Comparison of ENCODE assay signal across 1 cellular context in genomic region chr21:24941316-24942185, GRCh38.
TF ChIP-seq lines count a peak whose summit lies in the region.

No MANE protein-coding gene starts in this region.

TF ChIP-seq in GM23338, 12 proteins besides CTCF, POLR2A, EP300 and RAD21:
- no peak for TF ChIP-seq ZNF462 (CRISPR knock-in tag; IDR thresholded peaks at IDR 0.05)
- TF ChIP-seq EZH2phosphoT487 (IDR thresholded peaks at IDR 0.05; ENCODE audit: unreplicated experiment), result no peak
- TF ChIP-seq JUNB (IDR thresholded peaks at IDR 0.05; ENCODE audit: unreplicated experiment), result no peak
- TF ChIP-seq NANOG (IDR thresholded peaks at IDR 0.05; ENCODE audit: borderline replicate concordance), result no peak
- TF ChIP-seq STAT1 (IDR thresholded peaks at IDR 0.05; ENCODE audit: unreplicated experiment), result no peak
- no peak for TF ChIP-seq ETS1 (IDR thresholded peaks at IDR 0.05)
- TF ChIP-seq CREB1 (CRISPR knock-in tag; IDR thresholded peaks at IDR 0.05; ENCODE audit: low read depth), result no peak
- TF ChIP-seq EZH2 (IDR thresholded peaks at IDR 0.05; ENCODE audit: low read depth, unreplicated experiment), result no peak
- TF ChIP-seq POLR2AphosphoS5 (IDR thresholded peaks at IDR 0.05; ENCODE audit: low read depth), result no peak
- no peak for TF ChIP-seq REST (IDR thresholded peaks at IDR 0.05; ENCODE audit: unreplicated experiment)
TF ChIP-seq in GM23338: peak in this region for 0.
